Comparison of ENCODE assay signal across 11 cellular contexts in the genomic region with DNA sequence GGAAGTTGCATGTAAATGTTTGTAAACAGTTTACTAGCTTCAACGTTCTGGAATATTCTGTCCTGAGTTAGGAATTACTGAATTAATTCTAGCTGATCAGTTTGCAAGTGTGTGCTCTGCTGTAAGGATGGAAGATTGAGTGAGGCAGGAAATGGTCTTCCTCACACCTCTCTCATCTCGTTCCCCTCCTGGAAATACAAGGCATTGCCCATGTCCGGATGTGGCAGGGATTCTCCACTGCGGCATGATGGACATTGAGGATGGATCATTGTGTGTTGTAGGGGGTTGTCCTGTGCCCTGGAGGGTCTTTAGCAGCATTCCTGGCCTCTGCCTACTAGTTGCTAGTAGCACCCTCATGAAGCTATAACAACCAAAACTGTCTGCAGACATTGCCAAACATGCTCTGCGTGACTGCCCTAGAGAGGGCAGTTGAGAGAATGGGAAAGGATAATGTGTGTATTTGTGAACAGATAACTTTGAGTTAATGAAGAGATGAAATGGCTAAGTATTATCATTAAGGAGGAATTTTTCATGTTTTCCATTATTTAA. TPM values are rescaled to one million over a fixed set of nuclear protein-coding genes. Genes with fewer than 3 reads are reported as not detected.
DNase-seq lines count a peak whose midpoint lies in the region; ATAC-seq and TF ChIP-seq lines count a peak whose summit lies in the region.
"Had no signal": no experiment of that assay in that cellular context is flagged by ENCODE, and none has a peak within 500 bp of the region (broad histone marks: within the 10 kb centered on the region; RNA-seq: fewer than 3 reads in every experiment).

No MANE protein-coding gene starts in this region.

- peak overlapping the region; percentile 56 to 86 (median 77) for H3K4me3 Mint-ChIP-seq in naive thymus-derived CD4-positive, alpha-beta T cell

- CTCF ChIA-PET in naive thymus-derived CD4-positive, alpha-beta T cell (lab: Charles Lee) = interaction anchor here (0.6 to 2.9 kb wide), 4 partner anchors 10 to 69 kb away, joined by 3 to 15 read pairs (median 6); partner anchors contain the start of gene CA5B

- H3K36me3 ChIP-seq in heart left ventricle (no peaks in the 10 kb centered on the region), aorta (ENCODE audit: control insufficient read depth in 1 of 2, insufficient read depth in 2 of 2, low read length in 1 of 2) (no peaks in the 10 kb centered on the region)
- no peaks in the 10 kb centered on the region for H3K36me3 ChIP-seq in naive thymus-derived CD4-positive, alpha-beta T cell (ENCODE audit: control insufficient read depth in 2 of 3, insufficient read depth in 3 of 3, low read length in 3 of 3)

- peaks cover 0 to 1% (median 0%) of the 10 kb centered on the region in 11 donors for H3K9me3 Mint-ChIP-seq in naive thymus-derived CD4-positive, alpha-beta T cell

- peak overlapping the region in 2 of 12 donors; percentile 3 to 8 for H3K4me3 ChIP-seq in heart left ventricle
- peak overlapping the region; percentile 43 for H3K4me3 ChIP-seq in naive thymus-derived CD4-positive, alpha-beta T cell (ENCODE audit: low read length)
- H3K4me3 ChIP-seq in aorta (ENCODE audit: low read length in 2 of 2) = no peak overlapping the region

- peak overlapping the region; percentile 92 to 99 (median 97) for H3K27ac Mint-ChIP-seq in naive thymus-derived CD4-positive, alpha-beta T cell

- H3K4me1 ChIP-seq in heart left ventricle (peaks cover 0 to 37% (median 13%) of the 10 kb centered on the region in 12 donors), aorta (ENCODE audit: control insufficient read depth in 1 of 2, insufficient read depth in 2 of 2, low read length in 2 of 2) (peaks cover 0 to 3% of the 10 kb centered on the region in 2 donors)
- H3K4me1 ChIP-seq in naive thymus-derived CD4-positive, alpha-beta T cell (ENCODE audit: control insufficient read depth in 2 of 2, insufficient read depth in 2 of 2, low read length in 2 of 2) = peaks cover 57 to 61% of the 10 kb centered on the region in 2 donors

- DNase-seq in heart left ventricle = no peak
- no peak for DNase-seq in left ventricle myocardium superior
- no peak for DNase-seq in caudate nucleus (lab: John Stamatoyannopoulos, UW)
- peak in 4 of 9 donors; percentile 19 to 41 (median 34) for DNase-seq in naive thymus-derived CD4-positive, alpha-beta T cell
- DNase-seq in aorta = no peak
- DNase-seq in central memory CD4-positive, alpha-beta T cell = no peak
- DNase-seq: activated CD4-positive, alpha-beta T cell treated with anti-CD3 and anti-CD28 coated beads for 1 hour; NCI-H2171 treated with DMSO at 0.1 percent for 48 hours had no signal

- H3K9me3 ChIP-seq in heart left ventricle (no peaks in the 10 kb centered on the region), aorta (ENCODE audit: control insufficient read depth, low read length) (no peaks in the 10 kb centered on the region)
- no peaks in the 10 kb centered on the region for H3K9me3 ChIP-seq in naive thymus-derived CD4-positive, alpha-beta T cell (ENCODE audit: control insufficient read depth in 2 of 3, low read length in 3 of 3)

- intact Hi-C loops in heart left ventricle (cut with DNase I) = no loop called here
- intact Hi-C loops in left ventricle myocardium superior (cut with micrococcal nuclease) = no loop called here
- intact Hi-C loops in naive thymus-derived CD4-positive, alpha-beta T cell (cut with micrococcal nuclease) = loop anchor here (1.0 to 10.0 kb wide), 10 partner anchors 8 to 968 kb away; partner anchors contain the start of genes CA5B (in 2 of the 2), SYAP1 (in 2 of the 2), ZRSR2 (in 2 of the 2) and AP1S2 (in 1 of the 2)
- intact Hi-C loops in aorta (cut with DNase I) = no loop called here

- H3K27ac ChIP-seq in heart left ventricle = peak overlapping the region; percentile 4 to 85 (median 72)
- peak overlapping the region; percentile 27 for H3K27ac ChIP-seq in caudate nucleus (ENCODE audit: low read depth, low read length)
- peak overlapping the region; percentile 89 for H3K27ac ChIP-seq in naive thymus-derived CD4-positive, alpha-beta T cell (ENCODE audit: low read depth, low read length)
- H3K27ac ChIP-seq in aorta (ENCODE audit: low read depth in 1 of 2, low read length in 2 of 2) = peak overlapping the region; percentile 23 to 94
- H3K27ac ChIP-seq: C4-2B had no signal

- TF ChIP-seq CTCF in heart left ventricle (IDR thresholded peaks at IDR 0.05) = no peak

- peaks cover 31 to 96% (median 79%) of the 10 kb centered on the region in 7 donors for H3K4me1 Mint-ChIP-seq in naive thymus-derived CD4-positive, alpha-beta T cell

- H3K27me3 ChIP-seq in heart left ventricle = no peaks in the 10 kb centered on the region
- H3K27me3 ChIP-seq in naive thymus-derived CD4-positive, alpha-beta T cell (ENCODE audit: control insufficient read depth in 2 of 2, insufficient read depth in 2 of 2, low read length in 2 of 2) = no peaks in the 10 kb centered on the region
- H3K27me3 ChIP-seq in aorta (ENCODE audit: control insufficient read depth in 1 of 2, insufficient read depth in 2 of 2, low read length in 1 of 2) = no peaks in the 10 kb centered on the region

- H3K27me3 Mint-ChIP-seq in naive thymus-derived CD4-positive, alpha-beta T cell = no peaks in the 10 kb centered on the region

- no peak for TF ChIP-seq POLR2A in heart left ventricle (IDR thresholded peaks at IDR 0.05)

- 48 to 81% (median 59%) methylated on average over 5 of the region's 5 CpGs for WGBS in heart left ventricle, 4 donors
- WGBS in aorta, 2 donors = 18 to 61% methylated on average over 5 of the region's 5 CpGs

- POLR2A ChIA-PET in naive thymus-derived CD4-positive, alpha-beta T cell (lab: Charles Lee) = interaction anchor here (0.5 to 10.4 kb wide), 6 partner anchors 9 to 105 kb away, joined by 3 to 162 read pairs (median 12); partner anchors contain the start of genes AP1S2, CA5B and ZRSR2

- peaks cover 0 to 39% (median 28%) of the 10 kb centered on the region in 5 donors for H3K36me3 Mint-ChIP-seq in naive thymus-derived CD4-positive, alpha-beta T cell

- ATAC-seq in heart left ventricle (peak in 1 of 4 donors; percentile 34), left ventricle myocardium superior (no peak), aorta (ENCODE audit: low FRiP score) (peak; percentile 56), GM18517 (IDR thresholded peaks at IDR 0.05; ENCODE audit: unreplicated experiment) (no peak), GM21786 (IDR thresholded peaks at IDR 0.05; ENCODE audit: unreplicated experiment) (no peak)
- no peak for ATAC-seq in naive thymus-derived CD4-positive, alpha-beta T cell

RNA-seq across cellular contexts. Expression of gene CA5B, which starts 12.6 kb away (rescaled TPM):
- total RNA-seq in heart left ventricle (1 to 10 TPM; 1.5 to 9.9 (median 5.6) TPM), left ventricle myocardium superior (3.6 TPM), aorta (10 to 100 TPM; 30.8 to 46.4 TPM)
- polyA plus RNA-seq in heart left ventricle (1 to 10 TPM in 1 of 2 donors, under 1 TPM in 1; 0.50 to 1.1 TPM), aorta (1 to 10 TPM; 3.0 to 8.6 TPM)
- total RNA-seq in naive thymus-derived CD4-positive, alpha-beta T cell = 10 to 100 TPM; 16.4 to 64.6 (median 39.5) TPM
- polyA plus RNA-seq in naive thymus-derived CD4-positive, alpha-beta T cell = 10 to 100 TPM; 55.8 to 63.5 TPM

RNA-seq across cellular contexts. Expression of gene ZRSR2, which starts 39.6 kb away (rescaled TPM):
- 10 to 100 TPM in 2 of 9 donors, 1 to 10 TPM in 7; 3.1 to 11.1 (median 7.5) TPM for total RNA-seq in heart left ventricle
- polyA plus RNA-seq in heart left ventricle = 10 to 100 TPM in 1 of 2 donors, 1 to 10 TPM in 1; 9.4 to 18.9 TPM
- total RNA-seq in left ventricle myocardium superior = 7.3 TPM
- total RNA-seq in naive thymus-derived CD4-positive, alpha-beta T cell = 10 to 100 TPM; 20.8 to 31.7 (median 25.4) TPM
- 10 to 100 TPM; 24.7 to 46.0 TPM for polyA plus RNA-seq in naive thymus-derived CD4-positive, alpha-beta T cell
- total RNA-seq in aorta = 10 to 100 TPM; 13.4 to 18.9 TPM
- polyA plus RNA-seq in aorta = 10 to 100 TPM; 38.7 to 98.8 TPM

Comparison
In these comparisons a context has a peak if more than half of its experiments do, and no peak if none do; other contexts are left out.
1. H3K27ac ChIP-seq: peak in every context shown above with its lines; median percentile 89 in naive thymus-derived CD4-positive, alpha-beta T cell; 72 in heart left ventricle; 58 in aorta; 27 in caudate nucleus.
2. intact Hi-C loops: an anchor here in naive thymus-derived CD4-positive, alpha-beta T cell (1.0 to 10.0 kb wide); none called in heart left ventricle, left ventricle myocardium superior and aorta.